Comparison of ENCODE assay signal across 20 cellular contexts in the genomic region with DNA sequence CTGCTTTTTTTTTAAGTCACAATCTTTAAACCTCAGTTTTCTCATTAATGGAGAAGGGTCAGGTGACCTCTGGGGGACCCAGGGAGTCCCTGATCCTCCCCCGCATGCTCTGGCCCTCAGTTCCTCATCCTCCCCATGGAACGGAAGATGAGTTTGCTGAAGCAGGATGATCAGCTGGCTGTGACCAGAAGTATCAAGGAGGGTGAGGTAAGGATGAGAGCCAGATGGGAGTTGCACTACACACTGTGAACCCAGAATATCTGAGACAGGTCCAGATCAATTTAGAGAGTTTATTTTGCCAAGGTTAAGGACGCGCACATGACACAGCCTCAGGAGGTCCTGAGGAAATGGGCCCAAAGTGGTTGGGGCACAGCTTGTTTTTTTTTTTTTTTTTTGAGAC. TPM values are rescaled to one million over a fixed set of nuclear protein-coding genes. Genes with fewer than 3 reads are reported as not detected.
DNase-seq lines count a peak whose midpoint lies in the region; ATAC-seq, FAIRE-seq and TF ChIP-seq lines count a peak whose summit lies in the region.
"Had no signal": no experiment of that assay in that cellular context is flagged by ENCODE, and none has a peak within 500 bp of the region (broad histone marks: within the 10 kb centered on the region; RNA-seq: fewer than 3 reads in every experiment).

No MANE protein-coding gene starts in this region.

- TF ChIP-seq POLR2A in erythroblast (IDR thresholded peaks at IDR 0.05; ENCODE audit: low read length): no peak

- H3K4me3 ChIP-seq in HL-60 (replicated peaks; ENCODE audit: insufficient read depth, low read length) (no peak overlapping the region), kidney (ENCODE audit: low read length in 2 of 2) (no peak overlapping the region)
- H3K4me3 ChIP-seq: skin epidermis, tibial nerve had no signal

- H3K4me3 Mint-ChIP-seq in progenitor cell of endocrine pancreas (ENCODE audit: low read depth): no peak overlapping the region
- H3K4me3 Mint-ChIP-seq: activated CD4-positive, alpha-beta T cell treated with anti-CD3 and anti-CD28 coated beads, Interleukin-2, amount 10 ng/mL, durations not matched to agents 24 days and 14 days; CD4-positive, CD25-positive, alpha-beta regulatory T cell; T-helper 1 cell treated with Interleukin-12 subunit alpha and Interleukin-12 subunit beta and Interleukin-4 antibody, amounts not matched to agents 30 μg/mL and 1 μg/mL, for 36 hours had no signal

- peak overlapping the region; percentile 19 for H3K27ac Mint-ChIP-seq in progenitor cell of endocrine pancreas
- H3K27ac Mint-ChIP-seq: activated CD4-positive, alpha-beta T cell treated with anti-CD3 and anti-CD28 coated beads, Interleukin-2, amount 10 ng/mL, durations not matched to agents 24 days and 14 days; activated naive CD4-positive, alpha-beta T cell treated with anti-CD3 and anti-CD28 coated beads, Interleukin-2, amount 50 U/mL, for 72 hours; T-helper 1 cell treated with Interleukin-12 subunit alpha and Interleukin-12 subunit beta and Interleukin-4 antibody, amounts not matched to agents 30 μg/mL and 1 μg/mL, for 36 hours had no signal

- peaks cover 2% of the 10 kb centered on the region for H3K36me3 Mint-ChIP-seq in progenitor cell of endocrine pancreas (ENCODE audit: insufficient read depth)
- H3K36me3 Mint-ChIP-seq: activated naive CD4-positive, alpha-beta T cell treated with anti-CD3 and anti-CD28 coated beads, Interleukin-2, amount 50 U/mL, for 72 hours; CD4-positive, CD25-positive, alpha-beta regulatory T cell had no signal

- H3K36me3 ChIP-seq in kidney (ENCODE audit: control insufficient read depth in 1 of 2, insufficient read depth in 2 of 2, low read length in 2 of 2): no peaks in the 10 kb centered on the region
- H3K36me3 ChIP-seq: tibial nerve had no signal

- TF ChIP-seq CTCF in HL-60 (IDR thresholded peaks at IDR 0.05; ENCODE audit: insufficient read depth, low read length): no peak
- TF ChIP-seq CTCF in kidney (IDR thresholded peaks at IDR 0.05; ENCODE audit: borderline replicate concordance, extremely low read depth, insufficient read depth): no peak
- TF ChIP-seq CTCF in progenitor cell of endocrine pancreas (IDR thresholded peaks at IDR 0.05; ENCODE audit: unreplicated experiment): no peak

- H3K9me3 Mint-ChIP-seq in progenitor cell of endocrine pancreas (ENCODE audit: low read depth): no peaks in the 10 kb centered on the region
- H3K9me3 Mint-ChIP-seq: activated CD4-positive, alpha-beta T cell treated with anti-CD3 and anti-CD28 coated beads, Interleukin-2, amount 10 ng/mL, durations not matched to agents 24 days and 14 days; activated naive CD4-positive, alpha-beta T cell treated with anti-CD3 and anti-CD28 coated beads, Interleukin-2, amount 50 U/mL, for 72 hours; CD4-positive, CD25-positive, alpha-beta regulatory T cell; T-helper 1 cell treated with Interleukin-12 subunit alpha and Interleukin-12 subunit beta and Interleukin-4 antibody, amounts not matched to agents 30 μg/mL and 1 μg/mL, for 36 hours had no signal

- peaks cover 0 to 18% of the 10 kb centered on the region in 2 donors for H3K4me1 ChIP-seq in kidney (ENCODE audit: control insufficient read depth in 1 of 2, insufficient read depth in 1 of 2, low read depth in 1 of 2, low read length in 2 of 2)

- H3K27me3 Mint-ChIP-seq in progenitor cell of endocrine pancreas: no peaks in the 10 kb centered on the region
- H3K27me3 Mint-ChIP-seq: CD4-positive, CD25-positive, alpha-beta regulatory T cell had no signal

- intact Hi-C loops in kidney (cut with DNase I): no loop called here

- no peak overlapping the region for H3K9ac ChIP-seq in kidney (ENCODE audit: low read length in 2 of 2)

- H3K9me3 ChIP-seq in kidney (ENCODE audit: control insufficient read depth in 1 of 2, low read length in 2 of 2): no peaks in the 10 kb centered on the region
- H3K9me3 ChIP-seq: tibial nerve had no signal

- peaks cover 22% of the 10 kb centered on the region for H3K4me1 Mint-ChIP-seq in progenitor cell of endocrine pancreas (ENCODE audit: low read depth)
- H3K4me1 Mint-ChIP-seq: activated CD4-positive, alpha-beta T cell treated with anti-CD3 and anti-CD28 coated beads, Interleukin-2, amount 10 ng/mL, durations not matched to agents 24 days and 14 days had no signal

- no peaks in the 10 kb centered on the region for H3K27me3 ChIP-seq in HL-60 (ENCODE audit: insufficient read depth, poor library complexity, severe bottlenecking)
- H3K27me3 ChIP-seq: tibial nerve had no signal

- H3K27ac ChIP-seq in HL-60 (replicated peaks) (peak overlapping the region; percentile 15; the same call in 1 of the 2 replicates), kidney (ENCODE audit: low read depth in 2 of 2, low read length in 2 of 2) (peak overlapping the region; percentile 39 to 48)
- H3K27ac ChIP-seq: tibial nerve had no signal

- peak; percentile 85 to 90 for DNase-seq in HL-60 (ENCODE audit: low read depth in 1 of 2, low spot score in 1 of 2)
- DNase-seq in SKM-1 (lab: John Stamatoyannopoulos, UW; ENCODE audit: unreplicated experiment): peak; percentile 84
- DNase-seq in kidney: no peak
- DNase-seq in progenitor cell of endocrine pancreas (ENCODE audit: low spot score, unreplicated experiment): no peak
- no peak for DNase-seq in erythroblast (lab: John Stamatoyannopoulos, UW)
- DNase-seq: activated CD4-positive, alpha-beta T cell treated with anti-CD3 and anti-CD28 coated beads, Interleukin-2, amount 10 ng/mL, durations not matched to agents 24 days and 14 days; CD4-positive, CD25-positive, alpha-beta regulatory T cell; dermis blood vessel endothelial cell; DMS79; NCI-H1092 treated with DMSO at 0.1 percent for 48 hours; NCI-H82 had no signal

- FAIRE-seq in kidney (lab: Jason Lieb, UNC): no peak

- ATAC-seq in GM21390 (IDR thresholded peaks at IDR 0.05; ENCODE audit: unreplicated experiment) (no peak), HG03520 (IDR thresholded peaks at IDR 0.05; ENCODE audit: unreplicated experiment) (no peak)
- ATAC-seq: activated naive CD4-positive, alpha-beta T cell treated with anti-CD3 and anti-CD28 coated beads, Interleukin-2, amount 50 U/mL, for 72 hours had no signal

RNA-seq across cellular contexts. Expression of gene CATIP, which starts 3.8 kb away (rescaled TPM):
- 6.2 TPM for total RNA-seq in kidney
- 7.6 TPM for polyA plus RNA-seq in kidney (ENCODE audit: insufficient read depth, low read depth, low replicate concordance)
- 3.3 and 3.8 TPM in 2 replicates for total RNA-seq in progenitor cell of endocrine pancreas
- total RNA-seq: activated CD4-positive, alpha-beta T cell treated with anti-CD3 and anti-CD28 coated beads, Interleukin-2, amount 10 ng/mL, durations not matched to agents 24 days and 14 days; activated naive CD4-positive, alpha-beta T cell treated with anti-CD3 and anti-CD28 coated beads, Interleukin-2, amount 50 U/mL, for 72 hours; CD4-positive, CD25-positive, alpha-beta regulatory T cell; epithelial cell of proximal tubule; glomerular endothelial cell; osteocyte; tibial nerve had no signal
- polyA plus RNA-seq: CD4-positive, CD25-positive, alpha-beta regulatory T cell had no signal

RNA-seq across cellular contexts. Expression of gene SLC11A1, which starts 21.6 kb away (rescaled TPM):
- total RNA-seq in kidney (37.6 TPM), progenitor cell of endocrine pancreas (0.33 and 0.34 TPM in 2 replicates)
- 1.2 TPM for polyA plus RNA-seq in kidney (ENCODE audit: insufficient read depth, low read depth, low replicate concordance)
- total RNA-seq: activated naive CD4-positive, alpha-beta T cell treated with anti-CD3 and anti-CD28 coated beads, Interleukin-2, amount 50 U/mL, for 72 hours; epithelial cell of proximal tubule; glomerular endothelial cell had no signal

RNA-seq across cellular contexts. Expression of gene CTDSP1, which starts 39.2 kb away (rescaled TPM):
- total RNA-seq in kidney: 196 TPM
- 118 TPM for polyA plus RNA-seq in kidney (ENCODE audit: insufficient read depth, low read depth, low replicate concordance)
- 102 and 108 TPM in 2 replicates for total RNA-seq in progenitor cell of endocrine pancreas

RNA-seq across cellular contexts. Expression of gene VIL1, which starts 58.5 kb away (rescaled TPM):
- total RNA-seq in kidney (9.0 TPM), progenitor cell of endocrine pancreas (281 and 305 TPM in 2 replicates)
- 10.5 TPM for polyA plus RNA-seq in kidney (ENCODE audit: insufficient read depth, low read depth, low replicate concordance)
- total RNA-seq: activated CD4-positive, alpha-beta T cell treated with anti-CD3 and anti-CD28 coated beads, Interleukin-2, amount 10 ng/mL, durations not matched to agents 24 days and 14 days; activated naive CD4-positive, alpha-beta T cell treated with anti-CD3 and anti-CD28 coated beads, Interleukin-2, amount 50 U/mL, for 72 hours; dermis blood vessel endothelial cell; epithelial cell of proximal tubule; glomerular endothelial cell; osteocyte; tibial nerve had no signal

Comparison
In these comparisons a context has a peak if more than half of its experiments do, and no peak if none do; other contexts are left out.
1. DNase-seq: peak in HL-60 (2 of 2) and SKM-1 (single experiment); none in kidney (single experiment), progenitor cell of endocrine pancreas (single experiment) and erythroblast (0 of 2).
2. RNA of gene SLC11A1, which starts 21.6 kb away (total RNA-seq): 37.6 TPM in kidney (single experiment); 0.33 to 0.34 TPM in progenitor cell of endocrine pancreas; every median in the first group is over 10 times any median in the second.